Comparison of ENCODE assay signal across 9 cellular contexts in genomic region chr17:64240741-64241347, GRCh38. TPM values are rescaled to one million over a fixed set of nuclear protein-coding genes. Genes with fewer than 3 reads are reported as not detected.
A peak's percentile ranks its signal among the peaks of the same experiment; 100 is the strongest.
DNase-seq lines count a peak whose midpoint lies in the region; ATAC-seq lines count a peak whose summit lies in the region.
"Had no signal": no experiment of that assay in that cellular context is flagged by ENCODE, and none has a peak within 500 bp of the region (broad histone marks: within the 10 kb centered on the region; RNA-seq: fewer than 3 reads in every experiment).

No MANE protein-coding gene starts in this region.

- H3K9me3 ChIP-seq in MG63 (no peaks in the 10 kb centered on the region), stomach smooth muscle (ENCODE audit: control insufficient read depth in 2 of 2, low read length in 2 of 2) (no peaks in the 10 kb centered on the region)

- H3K9ac ChIP-seq in stomach smooth muscle (ENCODE audit: low read length in 2 of 2), result peak overlapping the region; percentile 5 to 7

- peaks cover 13% of the 10 kb centered on the region for H3K4me1 ChIP-seq in stomach smooth muscle (ENCODE audit: control insufficient read depth, insufficient read depth, low read length)

- H3K27me3 ChIP-seq in MG63 (no peaks in the 10 kb centered on the region), stomach smooth muscle (ENCODE audit: control insufficient read depth in 1 of 2, insufficient read depth in 2 of 2, low read length in 2 of 2) (no peaks in the 10 kb centered on the region)

- H3K36me3 ChIP-seq in MG63 (no peaks in the 10 kb centered on the region), stomach smooth muscle (ENCODE audit: control insufficient read depth in 2 of 2, insufficient read depth in 2 of 2, low read length in 2 of 2) (no peaks in the 10 kb centered on the region)

- no peak for ATAC-seq in GM21786 (IDR thresholded peaks at IDR 0.05; ENCODE audit: unreplicated experiment)
- ATAC-seq: T-helper 17 cell had no signal

- H3K27ac ChIP-seq in stomach smooth muscle (ENCODE audit: low read length), result peak overlapping the region; percentile 41

- H3K4me3 ChIP-seq in MG63 (no peak overlapping the region), stomach smooth muscle (ENCODE audit: low read length in 2 of 2) (peak overlapping the region in 1 of 2 donors; percentile 29)

- DNase-seq in MG63, result peak; percentile 73
- peak; percentile 89 for DNase-seq in dedifferentiated amniotic fluid mesenchymal stem cell (ENCODE audit: extremely low spot score)
- DNase-seq in left kidney (ENCODE audit: low read depth, low spot score), result peak; percentile 66
- DNase-seq in activated naive CD4-positive, alpha-beta T cell treated with Interleukin-2 at 50 U/mL for 16 hours, result no peak
- DNase-seq in glomerular visceral epithelial cell (ENCODE audit: extremely low spot score), result no peak
- DNase-seq in H4 (ENCODE audit: low spot score), result no peak
- DNase-seq: T-helper 17 cell had no signal

RNA-seq across cellular contexts. Expression of gene TEX2, which starts 22.2 kb away (rescaled TPM):
- 9.2 and 17.2 TPM in 2 replicates for total RNA-seq in MG63 (2014; rRNA removed; shearing (Covaris generic); ENCODE audit: low replicate concordance)
- total RNA-seq in H4 (2014; rRNA removed; shearing (Covaris generic)), result 11.1 and 11.7 TPM in 2 replicates

Comparison
In these comparisons a context has a peak if more than half of its experiments do, and no peak if none do; other contexts are left out.
1. DNase-seq: peak in MG63 (single experiment), dedifferentiated amniotic fluid mesenchymal stem cell (single experiment) and left kidney (single experiment); none in activated naive CD4-positive, alpha-beta T cell treated with Interleukin-2 at 50 U/mL for 16 hours (single experiment), glomerular visceral epithelial cell (single experiment) and H4 (single experiment).